27 cellular contexts compared by ENCODE assay signal in genomic region chr12:51779876-51780275, GRCh38.
"Had no signal": no experiment of that assay in that cellular context is flagged by ENCODE, and none has a peak within 500 bp of the region (broad histone marks: within the 10 kb centered on the region; RNA-seq: fewer than 3 reads in every experiment).

No MANE protein-coding gene starts in this region.

- FAIRE-seq: bronchial epithelial cell, RCC 7860 had no signal

- DNase-seq: activated CD4-positive, alpha-beta T cell treated with anti-CD3 and anti-CD28 coated beads, Interleukin-2, amount 10 ng/mL, durations not matched to agents 24 days and 14 days; activated CD4-positive, alpha-beta T cell treated with anti-CD3 and anti-CD28 coated beads, Interleukin-2, amount 50 U/mL, for 48 hours; activated gamma-delta T cell; activated naive CD4-positive, alpha-beta T cell treated with anti-CD3 and anti-CD28 coated beads for 36 hours; activated T-cell treated with anti-CD3 and anti-CD28 coated beads for 4 hours; activated T-cell treated with anti-CD3 and anti-CD28 coated beads, Interleukin-2, amount 50 U/mL, for 48 hours; amniotic stem cell; body of pancreas; central memory CD4-positive, alpha-beta T cell; MG63; MV-4-11; NCI-H1092 treated with DMSO at 0.1 percent for 48 hours; NCI-H1417 treated with DMSO at 0.1 percent for 48 hours; NCI-H1694; NCI-H2029; NCI-H510A treated with DMSO at 0.1 percent for 48 hours; NCI-H69; PC-3; SHP77 had no signal

- H3K27ac ChIP-seq: ascending aorta, body of pancreas, KMS-11, SJSA1 had no signal

- H3K9me3 ChIP-seq: ascending aorta, body of pancreas, SJSA1 had no signal

- H3K27me3 ChIP-seq: ascending aorta, body of pancreas, MG63, SJSA1 had no signal

- H3K4me1 Mint-ChIP-seq: activated T-helper 17 cell treated with anti-CD3 and anti-CD28 coated beads, Interleukin-2, amount 50 U/mL, for 72 hours had no signal

- H3K4me3 Mint-ChIP-seq: activated CD4-positive, alpha-beta T cell treated with anti-CD3 and anti-CD28 coated beads, Interleukin-2, amount 10 ng/mL, durations not matched to agents 24 days and 14 days; activated naive CD4-positive, alpha-beta T cell treated with anti-CD3 and anti-CD28 coated beads for 36 hours; activated T-helper 17 cell treated with anti-CD3 and anti-CD28 coated beads, Interleukin-2, amount 50 U/mL, for 72 hours; T-helper 1 cell treated with Interleukin-12 subunit alpha and Interleukin-12 subunit beta and Interleukin-4 antibody, amounts not matched to agents 30 μg/mL and 1 μg/mL, for 36 hours had no signal

- H3K9me3 Mint-ChIP-seq: activated CD4-positive, alpha-beta T cell treated with anti-CD3 and anti-CD28 coated beads, Interleukin-2, amount 10 ng/mL, durations not matched to agents 24 days and 14 days; activated naive CD4-positive, alpha-beta T cell treated with anti-CD3 and anti-CD28 coated beads for 36 hours; activated T-helper 17 cell treated with anti-CD3 and anti-CD28 coated beads, Interleukin-2, amount 50 U/mL, for 72 hours; T-helper 1 cell treated with Interleukin-12 subunit alpha and Interleukin-12 subunit beta and Interleukin-4 antibody, amounts not matched to agents 30 μg/mL and 1 μg/mL, for 36 hours had no signal

- H3K4me1 ChIP-seq: ascending aorta, body of pancreas, SJSA1 had no signal

- H3K36me3 ChIP-seq: ascending aorta, SJSA1 had no signal

- H3K4me3 ChIP-seq: ascending aorta, body of pancreas, MG63, SJSA1 had no signal

- H3K27ac Mint-ChIP-seq: activated CD4-positive, alpha-beta T cell treated with anti-CD3 and anti-CD28 coated beads, Interleukin-2, amount 10 ng/mL, durations not matched to agents 24 days and 14 days; activated naive CD4-positive, alpha-beta T cell treated with anti-CD3 and anti-CD28 coated beads for 36 hours; activated T-helper 17 cell treated with anti-CD3 and anti-CD28 coated beads, Interleukin-2, amount 50 U/mL, for 72 hours; T-helper 1 cell treated with Interleukin-12 subunit alpha and Interleukin-12 subunit beta and Interleukin-4 antibody, amounts not matched to agents 30 μg/mL and 1 μg/mL, for 36 hours had no signal

- ATAC-seq: activated CD4-positive, CD25-positive, alpha-beta regulatory T cell treated with anti-CD3 and anti-CD28 coated beads, Interleukin-2, amount 50 U/mL, for 24 hours; activated T-helper 17 cell treated with anti-CD3 and anti-CD28 coated beads, Interleukin-2, amount 50 U/mL, for 72 hours; body of pancreas; PC-3 had no signal
